13 cellular contexts compared by ENCODE assay signal in genomic region chr15:67405208-67406191, GRCh38.
DNase-seq lines count a peak whose midpoint lies in the region; ATAC-seq and TF ChIP-seq lines count a peak whose summit lies in the region.
"Had no signal": no experiment of that assay in that cellular context is flagged by ENCODE, and none has a peak within 500 bp of the region (broad histone marks: within the 10 kb centered on the region; RNA-seq: fewer than 3 reads in every experiment).

No MANE protein-coding gene starts in this region.

- no peak for TF ChIP-seq POLR2A in breast epithelium (IDR thresholded peaks at IDR 0.05)

- H3K4me1 Mint-ChIP-seq in MCF 10A (ENCODE audit: insufficient read depth, unreplicated experiment), result peaks cover 9% of the 10 kb centered on the region

- H3K4me3 ChIP-seq in breast epithelium (no peak overlapping the region), fibroblast of villous mesenchyme (ENCODE audit: low read depth, low read length) (no peak overlapping the region), upper lobe of right lung (no peak overlapping the region)
- H3K4me3 ChIP-seq: colonic mucosa, upper lobe of left lung had no signal

- TF ChIP-seq CTCF in MCF 10A (IDR thresholded peaks at IDR 0.05; ENCODE audit: unreplicated experiment) (no peak), breast epithelium (IDR thresholded peaks at IDR 0.05) (no peak), fibroblast of villous mesenchyme (IDR thresholded peaks at IDR 0.05; ENCODE audit: insufficient read depth, low read depth, low read length) (no peak), upper lobe of right lung (IDR thresholded peaks at IDR 0.05) (no peak)

- H3K27ac ChIP-seq in breast epithelium, result no peak overlapping the region
- no peak overlapping the region for H3K27ac ChIP-seq in upper lobe of right lung
- H3K27ac ChIP-seq: colonic mucosa, upper lobe of left lung had no signal

- H3K9me3 ChIP-seq in breast epithelium (no peaks in the 10 kb centered on the region), upper lobe of right lung (no peaks in the 10 kb centered on the region)
- H3K9me3 ChIP-seq: colonic mucosa, upper lobe of left lung had no signal

- H3K9me3 Mint-ChIP-seq in MCF 10A (ENCODE audit: unreplicated experiment), result no peaks in the 10 kb centered on the region
- H3K9me3 Mint-ChIP-seq: activated CD4-positive, alpha-beta memory T cell treated with anti-CD3 and anti-CD28 coated beads for 36 hours had no signal

- no TSS peak for BruUV-seq in MCF 10A (replicated peaks; lab: Mats Ljungman, UMichigan)

- no peaks in the 10 kb centered on the region for H3K27me3 ChIP-seq in breast epithelium
- H3K27me3 ChIP-seq in upper lobe of right lung, result no peaks in the 10 kb centered on the region
- H3K27me3 ChIP-seq: colonic mucosa, upper lobe of left lung had no signal

- no peak overlapping the region for H3K27ac Mint-ChIP-seq in MCF 10A (ENCODE audit: low read depth, unreplicated experiment)
- H3K27ac Mint-ChIP-seq: activated CD4-positive, alpha-beta memory T cell treated with anti-CD3 and anti-CD28 coated beads for 36 hours had no signal

- POLR2A ChIA-PET in MCF 10A (lab: Yijun Ruan, JAX), result interaction anchor here (0.7 to 1.4 kb wide), 3 partner anchors 9 to 116 kb away, joined by 3 to 4 read pairs (median 3); partner anchors contain the start of gene C15orf61

- peak; percentile 73 for DNase-seq in MCF 10A (ENCODE audit: unreplicated experiment)
- DNase-seq in breast epithelium (ENCODE audit: low spot score in 2 of 2), result no peak
- peak; percentile 69 for DNase-seq in fibroblast of villous mesenchyme (ENCODE audit: low read depth)
- no peak for DNase-seq in upper lobe of right lung
- no peak for DNase-seq in activated gamma-delta T cell (lab: John Stamatoyannopoulos, UW)
- no peak for DNase-seq in activated T-cell treated with anti-CD3 and anti-CD28 coated beads, Interleukin-2, amount 50 U/mL, for 48 hours
- DNase-seq: activated CD4-positive, alpha-beta memory T cell treated with anti-CD3 and anti-CD28 coated beads for 36 hours; colonic mucosa; left cardiac atrium; NCI-H2171 treated with DMSO at 0.1 percent for 48 hours; upper lobe of left lung had no signal

- no peaks in the 10 kb centered on the region for H3K27me3 Mint-ChIP-seq in MCF 10A (ENCODE audit: insufficient read depth, unreplicated experiment)
- H3K27me3 Mint-ChIP-seq: activated CD4-positive, alpha-beta memory T cell treated with anti-CD3 and anti-CD28 coated beads for 36 hours had no signal

- intact Hi-C loops in MCF 10A (cut with micrococcal nuclease), result no loop called here
- intact Hi-C loops in breast epithelium (cut with DNase I; ENCODE audit: low total_unique reads), result no loop called here
- intact Hi-C loops in upper lobe of right lung (cut with DNase I), result no loop called here

- CTCF ChIA-PET in MCF 10A (lab: Yijun Ruan, JAX), result interaction anchor here (0.6 to 1.1 kb wide), 2 partner anchors 17 to 25 kb away, joined by 3 to 4 read pairs; no protein-coding TSS in a partner anchor

- no peaks in the 10 kb centered on the region for H3K36me3 ChIP-seq in breast epithelium
- no peaks in the 10 kb centered on the region for H3K36me3 ChIP-seq in upper lobe of right lung
- H3K36me3 ChIP-seq: colonic mucosa, upper lobe of left lung had no signal

- no peaks in the 10 kb centered on the region for H3K36me3 Mint-ChIP-seq in MCF 10A (ENCODE audit: insufficient read depth, unreplicated experiment)
- H3K36me3 Mint-ChIP-seq: activated CD4-positive, alpha-beta memory T cell treated with anti-CD3 and anti-CD28 coated beads for 36 hours had no signal

- H3K4me1 ChIP-seq in breast epithelium (no peaks in the 10 kb centered on the region), upper lobe of right lung (no peaks in the 10 kb centered on the region)
- H3K4me1 ChIP-seq: colonic mucosa, upper lobe of left lung had no signal

- peak; percentile 79 for ATAC-seq in SK-N-SH treated with all-trans-retinoic acid at 6 μM for 48 hours
- peak; percentile 17 for ATAC-seq in upper lobe of right lung
- ATAC-seq in GM21515 (IDR thresholded peaks at IDR 0.05; ENCODE audit: unreplicated experiment), result no peak
- ATAC-seq: left cardiac atrium had no signal

- no peak overlapping the region for H3K4me3 Mint-ChIP-seq in MCF 10A (ENCODE audit: unreplicated experiment)
- H3K4me3 Mint-ChIP-seq: activated CD4-positive, alpha-beta memory T cell treated with anti-CD3 and anti-CD28 coated beads for 36 hours had no signal

TF ChIP-seq in SK-N-SH treated with all-trans-retinoic acid at 6 μM for 48 hours, 23 proteins besides CTCF, POLR2A, EP300 and RAD21:
- TF ChIP-seq CREB5 (CRISPR knock-in tag; IDR thresholded peaks at IDR 0.05; ENCODE audit: low read depth), result no peak
- no peak for TF ChIP-seq CSDC2 (CRISPR knock-in tag; IDR thresholded peaks at IDR 0.05)
- no peak for TF ChIP-seq OSR1 (CRISPR knock-in tag; IDR thresholded peaks at IDR 0.05)
- TF ChIP-seq TCF4 (CRISPR knock-in tag; IDR thresholded peaks at IDR 0.05; ENCODE audit: borderline replicate concordance), result no peak
- no peak for TF ChIP-seq TOX (CRISPR knock-in tag; IDR thresholded peaks at IDR 0.05; ENCODE audit: borderline replicate concordance)
- no peak for TF ChIP-seq ZNF565 (CRISPR knock-in tag; conservative IDR thresholded peaks at IDR 0.05; ENCODE audit: low read depth)
- no peak for TF ChIP-seq POU6F1 (CRISPR knock-in tag; IDR thresholded peaks at IDR 0.05; ENCODE audit: borderline replicate concordance, low read depth)
- TF ChIP-seq PATZ1 (CRISPR knock-in tag; IDR thresholded peaks at IDR 0.05; ENCODE audit: borderline replicate concordance), result no peak
- TF ChIP-seq ZC3H10 (CRISPR knock-in tag; IDR thresholded peaks at IDR 0.05), result no peak
- TF ChIP-seq ARNTL (CRISPR knock-in tag; IDR thresholded peaks at IDR 0.05; ENCODE audit: borderline replicate concordance, low read depth), result no peak
- TF ChIP-seq ZNF8 (CRISPR knock-in tag; IDR thresholded peaks at IDR 0.05), result no peak
- no peak for TF ChIP-seq ISL1 (CRISPR knock-in tag; IDR thresholded peaks at IDR 0.05)
TF ChIP-seq in SK-N-SH treated with all-trans-retinoic acid at 6 μM for 48 hours: peak in this region for 0.

Comparison
In these comparisons a context has a peak if more than half of its experiments do, and no peak if none do; other contexts are left out.
1. DNase-seq: peak in MCF 10A (single experiment) and fibroblast of villous mesenchyme (single experiment); none in breast epithelium (0 of 2), upper lobe of right lung (single experiment), activated gamma-delta T cell (single experiment) and activated T-cell treated with anti-CD3 and anti-CD28 coated beads, Interleukin-2, amount 50 U/mL, for 48 hours (0 of 2).